In the genomic region with DNA sequence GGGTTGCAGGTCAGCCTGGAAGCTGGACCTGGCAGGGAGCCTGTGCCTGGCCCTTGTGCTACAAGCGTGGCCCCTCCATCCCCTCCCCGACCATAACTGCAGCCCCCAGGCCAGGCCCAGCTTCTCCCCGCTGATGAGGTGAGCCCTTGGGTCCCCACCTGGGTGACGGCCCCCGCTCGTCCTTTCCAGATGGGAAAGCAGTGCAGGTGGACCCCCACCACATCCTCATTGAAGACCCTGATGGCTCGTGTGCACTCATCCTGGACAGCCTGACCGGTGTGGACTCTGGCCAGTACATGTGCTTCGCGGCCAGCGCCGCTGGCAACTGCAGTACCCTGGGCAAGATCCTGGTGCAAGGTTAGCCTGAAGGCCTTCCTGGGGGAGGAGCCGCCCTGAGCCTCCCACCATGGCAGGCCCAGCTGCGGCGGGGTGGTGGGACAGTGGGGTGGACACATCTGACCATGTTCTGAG, we compare ENCODE assay signal across 20 cellular contexts. TPM values are rescaled to one million over a fixed set of nuclear protein-coding genes. Genes with fewer than 3 reads are reported as not detected.
DNase-seq lines count a peak whose midpoint lies in the region; ATAC-seq and TF ChIP-seq lines count a peak whose summit lies in the region.
"Had no signal": no experiment of that assay in that cellular context is flagged by ENCODE, and none has a peak within 500 bp of the region (broad histone marks: within the 10 kb centered on the region; RNA-seq: fewer than 3 reads in every experiment).

No MANE protein-coding gene starts in this region.

- CTCF ChIA-PET in activated CD4-positive, alpha-beta T cell treated with anti-CD3 and anti-CD28 coated beads for 36 hours (lab: Charles Lee) = no interaction called here

- H3K27ac Mint-ChIP-seq in activated CD4-positive, alpha-beta T cell treated with anti-CD3 and anti-CD28 coated beads for 36 hours = no peak overlapping the region
- H3K27ac Mint-ChIP-seq: stimulated activated memory B cell treated with anti-CD40 and anti-IgM and Interleukin-4, amounts not matched to agents 10 μg/mL and 1 μg/mL and 100 μg/mL, for 72 hours had no signal

- no peaks in the 10 kb centered on the region for H3F3A ChIP-seq in smooth muscle cell (ENCODE audit: low read depth)

- no peak overlapping the region for H3K9ac ChIP-seq in smooth muscle cell (ENCODE audit: low read depth)

- no peaks in the 10 kb centered on the region for H4K20me1 ChIP-seq in smooth muscle cell (ENCODE audit: low read depth)

- no peak overlapping the region for H3K27ac ChIP-seq in adrenal gland
- H3K27ac ChIP-seq in left lung = no peak overlapping the region
- H3K27ac ChIP-seq in gastrocnemius medialis = peak overlapping the region; percentile 5 to 84 (median 43)
- no peak overlapping the region for H3K27ac ChIP-seq in smooth muscle cell (ENCODE audit: low read depth)
- H3K27ac ChIP-seq: 22Rv1, SK-N-MC had no signal

- H2AFZ ChIP-seq in smooth muscle cell (ENCODE audit: low read depth) = no peak overlapping the region

- no peaks in the 10 kb centered on the region for H3K27me3 Mint-ChIP-seq in activated CD4-positive, alpha-beta T cell treated with anti-CD3 and anti-CD28 coated beads for 36 hours
- H3K27me3 Mint-ChIP-seq: activated naive CD4-positive, alpha-beta T cell treated with anti-CD3 and anti-CD28 coated beads, Interleukin-2, amount 50 U/mL, for 24 hours; stimulated activated memory B cell treated with anti-CD40 and anti-IgM and Interleukin-4, amounts not matched to agents 10 μg/mL and 1 μg/mL and 100 μg/mL, for 72 hours had no signal

- no peak overlapping the region for H3K4me3 ChIP-seq in adrenal gland
- no peak overlapping the region for H3K4me3 ChIP-seq in left lung
- H3K4me3 ChIP-seq in gastrocnemius medialis = no peak overlapping the region
- H3K4me3 ChIP-seq in smooth muscle cell = no peak overlapping the region
- H3K4me3 ChIP-seq: SK-N-MC had no signal

- H3K9me3 ChIP-seq in adrenal gland (replicated peaks in 1 of 3) (no peaks in the 10 kb centered on the region), left lung (no peaks in the 10 kb centered on the region), gastrocnemius medialis (no peaks in the 10 kb centered on the region), smooth muscle cell (replicated peaks; ENCODE audit: low read depth) (no peaks in the 10 kb centered on the region)

- no peak for ATAC-seq in activated CD4-positive, alpha-beta T cell treated with anti-CD3 and anti-CD28 coated beads for 36 hours
- ATAC-seq in left lung (no peak), gastrocnemius medialis (no peak), left lobe of liver (no peak), esophagus mucosa (no peak)
- ATAC-seq: activated T-cell treated with anti-CD3 and anti-CD28 coated beads, Interleukin-2, amount 50 U/mL, for 4 hours; stimulated activated memory B cell treated with anti-CD40 and anti-IgM and Interleukin-4, amounts not matched to agents 10 μg/mL and 1 μg/mL and 100 μg/mL, for 72 hours had no signal

- peak; percentile 1 for DNase-seq in activated CD4-positive, alpha-beta T cell treated with anti-CD3 and anti-CD28 coated beads for 36 hours
- DNase-seq in activated CD4-positive, alpha-beta T cell treated with anti-CD3 and anti-CD28 coated beads for 1 hour = no peak
- DNase-seq in adrenal gland (peak; percentile 1 to 27 (median 13)), left lung (peak; percentile 13 to 78), gastrocnemius medialis (peak in 1 of 2 donors; percentile 42), left lobe of liver (ENCODE audit: low spot score) (no peak), smooth muscle cell (lab: John Stamatoyannopoulos, UW; ENCODE audit: unreplicated experiment) (no peak)
- DNase-seq: activated T-cell treated with anti-CD3 and anti-CD28 coated beads, Interleukin-2, amount 50 U/mL, for 4 hours; cerebellar nuclear complex; foreskin fibroblast; hippocampal formation; NCI-H1417 treated with DMSO at 0.1 percent for 48 hours; NCI-H510A; NK-92 treated with Interleukin-12 subunit alpha and Interleukin-12 subunit beta, amount 100 ng/mL, for 24 hours had no signal

- H3K27me3 ChIP-seq in adrenal gland (no peaks in the 10 kb centered on the region), left lung (no peaks in the 10 kb centered on the region), gastrocnemius medialis (no peaks in the 10 kb centered on the region), smooth muscle cell (ENCODE audit: low read depth) (no peaks in the 10 kb centered on the region)

- H3K9me3 Mint-ChIP-seq in activated CD4-positive, alpha-beta T cell treated with anti-CD3 and anti-CD28 coated beads for 36 hours (ENCODE audit: low read depth) = no peaks in the 10 kb centered on the region
- H3K9me3 Mint-ChIP-seq: activated naive CD4-positive, alpha-beta T cell treated with anti-CD3 and anti-CD28 coated beads, Interleukin-2, amount 50 U/mL, for 24 hours; activated T-cell treated with anti-CD3 and anti-CD28 coated beads, Interleukin-2, amount 50 U/mL, for 4 hours; CD8-positive, alpha-beta memory T cell; stimulated activated memory B cell treated with anti-CD40 and anti-IgM and Interleukin-4, amounts not matched to agents 10 μg/mL and 1 μg/mL and 100 μg/mL, for 72 hours had no signal

- H3K4me3 Mint-ChIP-seq in activated CD4-positive, alpha-beta T cell treated with anti-CD3 and anti-CD28 coated beads for 36 hours = no peak overlapping the region
- H3K4me3 Mint-ChIP-seq: activated naive CD4-positive, alpha-beta T cell treated with anti-CD3 and anti-CD28 coated beads, Interleukin-2, amount 50 U/mL, for 24 hours; activated T-cell treated with anti-CD3 and anti-CD28 coated beads, Interleukin-2, amount 50 U/mL, for 4 hours; CD8-positive, alpha-beta memory T cell; stimulated activated memory B cell treated with anti-CD40 and anti-IgM and Interleukin-4, amounts not matched to agents 10 μg/mL and 1 μg/mL and 100 μg/mL, for 72 hours had no signal

- POLR2A ChIA-PET in activated CD4-positive, alpha-beta T cell treated with anti-CD3 and anti-CD28 coated beads for 36 hours (lab: Charles Lee) = no interaction called here

- intact Hi-C loops in activated CD4-positive, alpha-beta T cell treated with anti-CD3 and anti-CD28 coated beads for 36 hours (cut with DNase I, micrococcal nuclease) = no loop called here
- intact Hi-C loops in adrenal gland (cut with DNase I) (no loop called here), left lung (cut with DNase I) (no loop called here), gastrocnemius medialis (cut with DNase I; ENCODE audit: low total_unique reads) (loop anchor here (5.0 kb wide), 1 partner anchor 57 kb away; no protein-coding TSS in a partner anchor)

- no peaks in the 10 kb centered on the region for H3K36me3 ChIP-seq in adrenal gland (replicated peaks in 1 of 2)
- H3K36me3 ChIP-seq in left lung = no peaks in the 10 kb centered on the region
- peaks cover 0 to 80% of the 10 kb centered on the region in 2 donors for H3K36me3 ChIP-seq in gastrocnemius medialis
- no peaks in the 10 kb centered on the region for H3K36me3 ChIP-seq in smooth muscle cell (ENCODE audit: low read depth)

- no peaks in the 10 kb centered on the region for H3K79me2 ChIP-seq in smooth muscle cell (ENCODE audit: low read depth)

- in situ Hi-C loops in gastrocnemius medialis (cut with MboI; ENCODE audit: low sequenced_read_pairs in 4 of 4) = loop anchor here in 1 of 4 donors (10.0 kb wide), 1 partner anchor 55 kb away; no protein-coding TSS in a partner anchor

- no peak overlapping the region for H3K4me2 ChIP-seq in smooth muscle cell

- H3K4me1 Mint-ChIP-seq in activated CD4-positive, alpha-beta T cell treated with anti-CD3 and anti-CD28 coated beads for 36 hours = no peaks in the 10 kb centered on the region
- H3K4me1 Mint-ChIP-seq: activated naive CD4-positive, alpha-beta T cell treated with anti-CD3 and anti-CD28 coated beads, Interleukin-2, amount 50 U/mL, for 24 hours; CD8-positive, alpha-beta memory T cell; stimulated activated memory B cell treated with anti-CD40 and anti-IgM and Interleukin-4, amounts not matched to agents 10 μg/mL and 1 μg/mL and 100 μg/mL, for 72 hours had no signal

- H3K36me3 Mint-ChIP-seq in activated CD4-positive, alpha-beta T cell treated with anti-CD3 and anti-CD28 coated beads for 36 hours (ENCODE audit: low read depth) = peaks cover 1% of the 10 kb centered on the region
- H3K36me3 Mint-ChIP-seq: stimulated activated memory B cell treated with anti-CD40 and anti-IgM and Interleukin-4, amounts not matched to agents 10 μg/mL and 1 μg/mL and 100 μg/mL, for 72 hours had no signal

- TF ChIP-seq CTCF in adrenal gland (IDR thresholded peaks at IDR 0.05) = no peak
- no peak for TF ChIP-seq CTCF in left lung (IDR thresholded peaks at IDR 0.05)
- no peak for TF ChIP-seq CTCF in gastrocnemius medialis (IDR thresholded peaks at IDR 0.05 in 4 of 5, conservative IDR thresholded peaks at IDR 0.05 in 1 of 5)
- TF ChIP-seq CTCF in smooth muscle cell (IDR thresholded peaks at IDR 0.05; ENCODE audit: borderline replicate concordance, insufficient read depth, poor library complexity, severe bottlenecking) = no peak

- no peak for TF ChIP-seq POLR2A in adrenal gland (IDR thresholded peaks at IDR 0.05)
- TF ChIP-seq POLR2A in gastrocnemius medialis (IDR thresholded peaks at IDR 0.05) = no peak

- H3K4me1 ChIP-seq in adrenal gland (replicated peaks in 1 of 2) (no peaks in the 10 kb centered on the region), left lung (no peaks in the 10 kb centered on the region), gastrocnemius medialis (no peaks in the 10 kb centered on the region), smooth muscle cell (ENCODE audit: low read depth) (no peaks in the 10 kb centered on the region)

- WGBS in adrenal gland, 4 donors = 83 to 88% (median 85%) methylated on average over 7 to 15 of the region's 15 CpGs; no CpG with 5 or more reads in 1 of the 4 donors
- 96% methylated on average over 13 of the region's 15 CpGs for WGBS in smooth muscle cell (ENCODE audit: low lambda C conversion rate)

RNA-seq across cellular contexts. Expression of gene TRIM11, which starts 56.9 kb away (rescaled TPM):
- 10 to 100 TPM; 27.0 to 33.3 TPM for total RNA-seq in activated CD4-positive, alpha-beta T cell treated with anti-CD3 and anti-CD28 coated beads for 36 hours
- total RNA-seq in adrenal gland = 10 to 100 TPM; 12.1 to 26.7 (median 19.1) TPM
- 10 to 100 TPM in 2 of 3 donors, 1 to 10 TPM in 1; 3.5 to 17.2 (median 12.8) TPM for polyA plus RNA-seq in adrenal gland
- total RNA-seq in left lung = 10 to 100 TPM; 21.5 to 27.1 TPM
- 10 to 100 TPM in 2 of 4 donors, 1 to 10 TPM in 2; 4.0 to 12.2 (median 9.3) TPM for total RNA-seq in gastrocnemius medialis
- 7.3 TPM for total RNA-seq in left lobe of liver
- total RNA-seq in smooth muscle cell = 7.8 and 14.6 TPM in 2 replicates
- polyA plus RNA-seq in smooth muscle cell = 11.5 and 14.0 TPM in 2 replicates
- total RNA-seq in esophagus mucosa = 20.7 TPM

Comparison
In these comparisons a context has a peak if more than half of its experiments do, and no peak if none do; other contexts are left out.
1. DNase-seq: peak in activated CD4-positive, alpha-beta T cell treated with anti-CD3 and anti-CD28 coated beads for 36 hours (single experiment), adrenal gland (7 of 7) and left lung (2 of 2); none in activated CD4-positive, alpha-beta T cell treated with anti-CD3 and anti-CD28 coated beads for 1 hour (single experiment), left lobe of liver (single experiment) and smooth muscle cell (single experiment).
2. H3K27ac ChIP-seq: peak in gastrocnemius medialis (4 of 4); none in adrenal gland (0 of 5), left lung (0 of 2) and smooth muscle cell (single experiment).